28 cellular contexts compared by ENCODE assay signal in the genomic region with DNA sequence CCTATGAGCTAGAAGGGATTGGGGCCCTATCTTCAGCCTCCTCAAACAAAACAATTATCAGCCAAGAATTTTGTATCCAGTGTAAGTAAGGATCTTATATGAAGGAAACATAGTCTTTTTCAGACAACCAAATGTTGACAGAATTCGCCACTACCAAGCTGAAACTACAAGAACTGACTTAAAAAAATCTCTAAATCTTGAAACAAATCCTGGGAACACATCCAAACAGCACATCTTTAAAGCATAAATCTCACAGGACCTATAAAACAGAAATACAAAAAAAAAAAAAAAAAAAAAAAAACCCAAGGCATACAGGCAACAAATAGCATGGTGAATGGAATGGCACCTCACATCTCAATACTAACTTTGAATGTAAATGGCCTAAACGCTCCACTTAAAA. TPM values are rescaled to one million over a fixed set of nuclear protein-coding genes. Genes with fewer than 3 reads are reported as not detected.
"Had no signal": no experiment of that assay in that cellular context is flagged by ENCODE, and none has a peak within 500 bp of the region (broad histone marks: within the 10 kb centered on the region; RNA-seq: fewer than 3 reads in every experiment).

No MANE protein-coding gene starts in this region.

- H3K4me1 ChIP-seq: heart left ventricle, sigmoid colon, stomach, transverse colon had no signal

- DNase-seq: effector CD4-positive, alpha-beta T cell; heart left ventricle; hypothalamus; mammary epithelial cell; natural killer cell; posterior cingulate gyrus; sigmoid colon; small intestine; stimulated activated CD4-positive, alpha-beta T cell treated with anti-CD3 and anti-CD28 coated beads, Interleukin-12 subunit alpha, Interleukin-12 subunit beta, amount 100 ng/mL, for 4 hours; stimulated activated naive CD4-positive, alpha-beta T cell; stomach; substantia nigra; transverse colon had no signal

- H3K4me3 ChIP-seq: coronary artery, heart left ventricle, sigmoid colon, stomach, thoracic aorta, transverse colon had no signal

- FAIRE-seq: frontal cortex, islet of Langerhans, small intestine had no signal

- H3K27ac ChIP-seq: coronary artery, heart left ventricle, sigmoid colon, stomach, thoracic aorta, transverse colon had no signal

- H3K36me3 ChIP-seq: heart left ventricle, sigmoid colon, stomach, thoracic aorta, transverse colon had no signal

- ATAC-seq: heart left ventricle, left lobe of liver, natural killer cell had no signal

- H3K27me3 ChIP-seq: heart left ventricle, sigmoid colon, stomach, transverse colon had no signal

- H3K9me3 ChIP-seq: thoracic aorta, transverse colon had no signal

RNA-seq across cellular contexts. Expression of a gene that starts 41.3 kb away (rescaled TPM):
- total RNA-seq: chondrocyte, fibroblast of lung, glomerular endothelial cell, left lobe of liver, lower leg skin, mesenteric fat pad, mononuclear cell, natural killer cell, neural crest cell, osteocyte, pulmonary artery endothelial cell, stomach, thoracic aorta, transverse colon had no signal
- polyA plus RNA-seq: esophagus, fibroblast of lung, heart left ventricle, sigmoid colon, small intestine, stomach had no signal
